20 cellular contexts compared by ENCODE assay signal in genomic region chr6:33445020-33445676, GRCh38. TPM values are rescaled to one million over a fixed set of nuclear protein-coding genes. Genes with fewer than 3 reads are reported as not detected.
DNase-seq lines count a peak whose midpoint lies in the region; ATAC-seq and TF ChIP-seq lines count a peak whose summit lies in the region.
"Had no signal": no experiment of that assay in that cellular context is flagged by ENCODE, and none has a peak within 500 bp of the region (broad histone marks: within the 10 kb centered on the region; RNA-seq: fewer than 3 reads in every experiment).

No MANE protein-coding gene starts in this region.

- TF ChIP-seq EP300 in SK-N-SH (IDR thresholded peaks at IDR 0.05; ENCODE audit: borderline replicate concordance in 1 of 2, low read depth in 1 of 2, low read length in 1 of 2) = no peak

- no peaks in the 10 kb centered on the region for H3K9me3 ChIP-seq in SK-N-SH
- H3K9me3 ChIP-seq: esophagus squamous epithelium, MG63, right lobe of liver, tibial nerve had no signal

- H3K27ac Mint-ChIP-seq in stimulated activated naive CD8-positive, alpha-beta T cell treated with anti-CD3 and anti-CD28 coated beads, Interleukin-15, amount 100 ng/mL, for 72 hours = peak overlapping the region; percentile 7 to 50
- H3K27ac Mint-ChIP-seq: B cell had no signal

- POLR2A ChIA-PET in SK-N-SH (lab: Yijun Ruan, JAX) = interaction anchor here (0.7 to 1.0 kb wide), 2 partner anchors 9 to 13 kb away, joined by 3 to 4 read pairs; partner anchors contain the start of gene ZBTB9

- H3K4me3 ChIP-seq in SK-N-SH (ENCODE audit: low read depth in 2 of 2, low read length in 1 of 2) = no peak overlapping the region
- H3K4me3 ChIP-seq: esophagus squamous epithelium, MG63, right lobe of liver, tibial nerve had no signal

- no peak for ATAC-seq in SK-N-SH treated with all-trans-retinoic acid at 6 μM for 48 hours
- no peak for ATAC-seq in stimulated activated naive CD8-positive, alpha-beta T cell treated with anti-CD3 and anti-CD28 coated beads, Interleukin-15, amount 100 ng/mL, for 72 hours
- ATAC-seq: T-cell had no signal

- peaks cover 0 to 48% of the 10 kb centered on the region in 2 experiments for H3K36me3 ChIP-seq in SK-N-SH (replicated peaks in 1 of 2; ENCODE audit: control insufficient read depth in 1 of 2, insufficient read depth in 2 of 2, low read length in 1 of 2)
- H3K36me3 ChIP-seq: MG63, right lobe of liver had no signal

- no peak overlapping the region for H3K9ac ChIP-seq in SK-N-SH

- no peaks in the 10 kb centered on the region for H3K79me2 ChIP-seq in SK-N-SH (ENCODE audit: insufficient read depth)

- DNase-seq in SK-N-SH = peak; percentile 3
- peak; percentile 32 for DNase-seq in NOMO-1 treated with dmso at 0.1 percent for 144 hours (lab: John Stamatoyannopoulos, UW; ENCODE audit: unreplicated experiment)
- DNase-seq in epithelial cell of prostate (ENCODE audit: low read depth, low spot score) = no peak
- no peak for DNase-seq in stimulated activated naive CD8-positive, alpha-beta T cell treated with anti-CD3 and anti-CD28 coated beads, Interleukin-15, amount 100 ng/mL, for 72 hours
- DNase-seq in SW 1271 (lab: John Stamatoyannopoulos, UW) = no peak
- DNase-seq in activated gamma-delta T cell (lab: John Stamatoyannopoulos, UW) = no peak
- DNase-seq in AG08395 (ENCODE audit: low spot score) = no peak
- DNase-seq: activated naive CD4-positive, alpha-beta T cell treated with anti-CD3 and anti-CD28 coated beads, Interleukin-2, amount 50 U/mL, for 16 hours; effector CD4-positive, alpha-beta T cell; esophagus squamous epithelium; MG63; NCI-H1930; NCI-H345; right lobe of liver; T-cell had no signal

- no peaks in the 10 kb centered on the region for H4K20me1 ChIP-seq in SK-N-SH (ENCODE audit: insufficient read depth)

- no peak overlapping the region for H3K4me2 ChIP-seq in SK-N-SH

- H2AFZ ChIP-seq in SK-N-SH (ENCODE audit: low read depth) = no peak overlapping the region

- no peaks in the 10 kb centered on the region for H3K4me1 ChIP-seq in SK-N-SH (ENCODE audit: control insufficient read depth in 1 of 2, insufficient read depth in 2 of 2, low read depth in 1 of 2, low read length in 1 of 2)
- H3K4me1 ChIP-seq: esophagus squamous epithelium, right lobe of liver, tibial nerve had no signal

- no peaks in the 10 kb centered on the region for H3K9me2 ChIP-seq in SK-N-SH

- H3F3A ChIP-seq in SK-N-SH (replicated peaks; ENCODE audit: insufficient read depth) = peaks cover 8% of the 10 kb centered on the region

- no peaks in the 10 kb centered on the region for H3K9me3 Mint-ChIP-seq in stimulated activated naive CD8-positive, alpha-beta T cell treated with anti-CD3 and anti-CD28 coated beads, Interleukin-15, amount 100 ng/mL, for 72 hours
- H3K9me3 Mint-ChIP-seq: T-cell had no signal

- WGBS in SK-N-SH (ENCODE audit: low lambda C conversion rate) = 82% methylated on average over 3 of the region's 3 CpGs

- no peak for TF ChIP-seq CTCF in SK-N-SH (IDR thresholded peaks at IDR 0.05)

- peaks cover 12% of the 10 kb centered on the region for H3K4me1 Mint-ChIP-seq in stimulated activated naive CD8-positive, alpha-beta T cell treated with anti-CD3 and anti-CD28 coated beads, Interleukin-15, amount 100 ng/mL, for 72 hours
- H3K4me1 Mint-ChIP-seq: B cell had no signal

- H3K27me3 Mint-ChIP-seq in stimulated activated naive CD8-positive, alpha-beta T cell treated with anti-CD3 and anti-CD28 coated beads, Interleukin-15, amount 100 ng/mL, for 72 hours = no peaks in the 10 kb centered on the region
- H3K27me3 Mint-ChIP-seq: B cell, T-cell had no signal

- CTCF ChIA-PET in SK-N-SH (lab: Yijun Ruan, JAX) = interaction anchor here (1.6 to 2.1 kb wide), 2 partner anchors 16 to 19 kb away, joined by 6 read pairs; no protein-coding TSS in a partner anchor

- no peak overlapping the region for H3K4me3 Mint-ChIP-seq in stimulated activated naive CD8-positive, alpha-beta T cell treated with anti-CD3 and anti-CD28 coated beads, Interleukin-15, amount 100 ng/mL, for 72 hours
- H3K4me3 Mint-ChIP-seq: B cell, T-cell had no signal

- H3K27ac ChIP-seq in SK-N-SH (ENCODE audit: low read depth in 2 of 2, low read length in 1 of 2) = no peak overlapping the region
- H3K27ac ChIP-seq in epithelial cell of prostate = peak overlapping the region; percentile 73
- H3K27ac ChIP-seq: 22Rv1, right lobe of liver, RWPE1 had no signal

- no peaks in the 10 kb centered on the region for H3K27me3 ChIP-seq in SK-N-SH (ENCODE audit: insufficient read depth)
- H3K27me3 ChIP-seq: esophagus squamous epithelium, MG63, right lobe of liver, tibial nerve had no signal

- no peak for TF ChIP-seq RAD21 in SK-N-SH (IDR thresholded peaks at IDR 0.05; ENCODE audit: low read length)

TF ChIP-seq in SK-N-SH, 30 proteins besides CTCF, POLR2A, EP300 and RAD21:
- TF ChIP-seq POLR2AphosphoS5 (IDR thresholded peaks at IDR 0.05; ENCODE audit: low read depth, low read length) (no peak), SMC3 (IDR thresholded peaks at IDR 0.05; ENCODE audit: low read depth, low read length) (no peak)

TF ChIP-seq in SK-N-SH treated with all-trans-retinoic acid at 6 μM for 48 hours, 23 proteins besides CTCF, POLR2A, EP300 and RAD21:
- no peak for TF ChIP-seq ARNTL (CRISPR knock-in tag; IDR thresholded peaks at IDR 0.05; ENCODE audit: borderline replicate concordance, low read depth)
- no peak for TF ChIP-seq BACH2 (CRISPR knock-in tag; IDR thresholded peaks at IDR 0.05; ENCODE audit: borderline replicate concordance)
- no peak for TF ChIP-seq TCF4 (CRISPR knock-in tag; IDR thresholded peaks at IDR 0.05; ENCODE audit: borderline replicate concordance)
- no peak for TF ChIP-seq PATZ1 (CRISPR knock-in tag; IDR thresholded peaks at IDR 0.05; ENCODE audit: borderline replicate concordance)
- no peak for TF ChIP-seq CSDC2 (CRISPR knock-in tag; IDR thresholded peaks at IDR 0.05)
- no peak for TF ChIP-seq ISL1 (CRISPR knock-in tag; IDR thresholded peaks at IDR 0.05)
- TF ChIP-seq ZNF70 (CRISPR knock-in tag; IDR thresholded peaks at IDR 0.05) = no peak
- TF ChIP-seq GLIS3 (CRISPR knock-in tag; IDR thresholded peaks at IDR 0.05) = no peak
- no peak for TF ChIP-seq POU6F1 (CRISPR knock-in tag; IDR thresholded peaks at IDR 0.05; ENCODE audit: borderline replicate concordance, low read depth)
- no peak for TF ChIP-seq OSR1 (CRISPR knock-in tag; IDR thresholded peaks at IDR 0.05)
- no peak for TF ChIP-seq TOX (CRISPR knock-in tag; IDR thresholded peaks at IDR 0.05; ENCODE audit: borderline replicate concordance)
- no peak for TF ChIP-seq ZNF565 (CRISPR knock-in tag; conservative IDR thresholded peaks at IDR 0.05; ENCODE audit: low read depth)
- no peak for TF ChIP-seq ESRRG (CRISPR knock-in tag; IDR thresholded peaks at IDR 0.05)
- TF ChIP-seq ZFP30 (CRISPR knock-in tag; IDR thresholded peaks at IDR 0.05) = no peak

RNA-seq across cellular contexts. Expression of gene ZBTB9, which starts 9.2 kb away (rescaled TPM):
- polyA plus RNA-seq in SK-N-SH (2012; rRNA removed) = 5.7 and 5.9 TPM in 2 replicates
- polyA plus RNA-seq in SK-N-SH (2012; cell fraction: cytosol; rRNA removed) = 4.4 and 5.3 TPM in 2 replicates
- 17.4 and 20.9 TPM in 2 replicates for polyA plus RNA-seq in SK-N-SH (2012; cell fraction: nucleus; rRNA removed)

RNA-seq across cellular contexts. Expression of gene SYNGAP1, which starts 25.3 kb away (rescaled TPM):
- polyA plus RNA-seq in SK-N-SH (2012; rRNA removed) = 5.9 and 8.8 TPM in 2 replicates
- 3.2 and 3.9 TPM in 2 replicates for polyA plus RNA-seq in SK-N-SH (2012; cell fraction: cytosol; rRNA removed)
- polyA plus RNA-seq in SK-N-SH (2012; cell fraction: nucleus; rRNA removed) = 38.1 and 40.3 TPM in 2 replicates

RNA-seq across cellular contexts. Expression of gene CUTA, which starts 27.2 kb away (rescaled TPM):
- polyA plus RNA-seq in SK-N-SH (2012; rRNA removed) = 349 and 444 TPM in 2 replicates
- polyA plus RNA-seq in SK-N-SH (2012; cell fraction: cytosol; rRNA removed) = 337 and 359 TPM in 2 replicates
- 318 and 652 TPM in 2 replicates for polyA plus RNA-seq in SK-N-SH (2012; cell fraction: nucleus; rRNA removed)

RNA-seq across cellular contexts. Expression of gene PHF1, which starts 34.3 kb away (rescaled TPM):
- 48.7 and 59.0 TPM in 2 replicates for polyA plus RNA-seq in SK-N-SH (2012; rRNA removed)
- 17.7 and 25.5 TPM in 2 replicates for polyA plus RNA-seq in SK-N-SH (2012; cell fraction: cytosol; rRNA removed)
- 250 and 323 TPM in 2 replicates for polyA plus RNA-seq in SK-N-SH (2012; cell fraction: nucleus; rRNA removed)

RNA-seq across cellular contexts. Expression of gene KIFC1, which starts 53.5 kb away (rescaled TPM):
- polyA plus RNA-seq in SK-N-SH (2012; rRNA removed) = 29.6 and 35.9 TPM in 2 replicates
- 13.6 and 23.2 TPM in 2 replicates for polyA plus RNA-seq in SK-N-SH (2012; cell fraction: cytosol; rRNA removed)
- polyA plus RNA-seq in SK-N-SH (2012; cell fraction: nucleus; rRNA removed) = 40.0 and 48.8 TPM in 2 replicates

Comparison
In these comparisons a context has a peak if more than half of its experiments do, and no peak if none do; other contexts are left out.
1. DNase-seq: peak in SK-N-SH (single experiment) and NOMO-1 treated with dmso at 0.1 percent for 144 hours (single experiment); none in epithelial cell of prostate (single experiment), stimulated activated naive CD8-positive, alpha-beta T cell treated with anti-CD3 and anti-CD28 coated beads, Interleukin-15, amount 100 ng/mL, for 72 hours (0 of 2), SW 1271 (0 of 2), activated gamma-delta T cell (single experiment) and AG08395 (single experiment).